Comparison of ENCODE assay signal across 17 cellular contexts in the genomic region with DNA sequence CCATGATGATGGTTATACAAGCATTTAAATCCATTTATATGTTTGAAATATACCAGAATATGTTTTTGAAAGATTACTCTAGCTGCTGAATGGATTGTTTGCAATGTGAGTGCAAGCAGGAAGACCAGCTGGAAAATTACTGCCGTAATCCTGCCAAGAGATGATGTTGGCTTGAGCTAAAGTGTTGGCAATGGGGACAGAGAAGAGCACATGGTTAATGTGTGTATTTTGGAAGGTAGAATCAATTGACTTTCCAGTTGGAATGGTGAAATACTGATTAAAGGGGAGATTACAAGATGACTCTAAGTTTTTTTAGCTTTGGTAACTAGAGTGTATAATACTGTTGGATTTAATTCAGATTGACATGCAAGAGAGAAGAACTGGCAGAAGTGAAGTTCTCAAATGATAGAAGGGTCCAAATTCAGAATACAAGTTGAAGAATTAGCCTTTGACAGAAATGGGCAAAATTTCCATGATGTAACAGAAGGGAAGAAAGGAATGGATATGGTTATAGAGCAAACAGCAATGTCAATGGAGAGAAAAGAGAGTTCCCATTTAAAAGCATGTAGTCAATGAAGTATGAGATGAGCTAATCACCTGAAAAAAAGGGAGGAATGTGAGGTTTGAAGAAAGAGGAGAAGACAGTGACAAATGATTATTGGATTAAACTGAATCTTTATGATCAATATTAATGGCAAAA.
DNase-seq lines count a peak whose midpoint lies in the region; FAIRE-seq and TF ChIP-seq lines count a peak whose summit lies in the region.
"Had no signal": no experiment of that assay in that cellular context is flagged by ENCODE, and none has a peak within 500 bp of the region (broad histone marks: within the 10 kb centered on the region; RNA-seq: fewer than 3 reads in every experiment).

No MANE protein-coding gene starts in this region.

- no peak overlapping the region for H3K27ac ChIP-seq in H1 (ENCODE audit: low read depth, low read length)
- H3K27ac ChIP-seq: RWPE1 had no signal

- H3K4me2 ChIP-seq in H1 (ENCODE audit: insufficient read depth in 1 of 2, low read depth in 2 of 2, low read length in 2 of 2), result no peak overlapping the region

- no peak overlapping the region for H2BK5ac ChIP-seq in H1 (ENCODE audit: low read depth, low read length)

- no peak overlapping the region for H2BK12ac ChIP-seq in H1 (ENCODE audit: low read depth, low read length)

- no peaks in the 10 kb centered on the region for H4K20me1 ChIP-seq in H1 (replicated peaks in 1 of 2; ENCODE audit: control insufficient read depth in 1 of 2, insufficient read depth in 2 of 2, low read length in 2 of 2)

- H3K23ac ChIP-seq in H1 (ENCODE audit: insufficient read length), result no peak overlapping the region

- no peak overlapping the region for H3K4ac ChIP-seq in H1 (replicated peaks; ENCODE audit: insufficient read length, low read depth, low read length)

- TF ChIP-seq CTCF in H1 (IDR thresholded peaks at IDR 0.05; ENCODE audit: control extremely low read depth in 1 of 3, insufficient read depth in 1 of 3, low read depth in 1 of 3, low read length in 3 of 3), result no peak

- TF ChIP-seq POLR2A in H1 (IDR thresholded peaks at IDR 0.05; ENCODE audit: control extremely low read depth in 1 of 2, low read depth in 2 of 2, low read length in 2 of 2), result no peak

- CTCF ChIA-PET in H1 (lab: Charles Lee; ENCODE audit: partially characterized antibody), result no interaction called here

- no peaks in the 10 kb centered on the region for H3K4me1 ChIP-seq in H1 (replicated peaks in 1 of 4; ENCODE audit: control insufficient read depth in 3 of 4, insufficient read depth in 4 of 4, low read length in 3 of 4)

- H2BK20ac ChIP-seq in H1 (ENCODE audit: low read length), result no peak overlapping the region

- H4K5ac ChIP-seq in H1 (ENCODE audit: insufficient read length, low read depth, low read length), result no peak overlapping the region

- no peak for FAIRE-seq in H1 (lab: Jason Lieb, UNC)

- H3K18ac ChIP-seq in H1 (ENCODE audit: extremely low read depth, low read length), result no peak overlapping the region

- H4K8ac ChIP-seq in H1 (ENCODE audit: extremely low read depth, insufficient read depth, low read length), result no peak overlapping the region

- no peaks in the 10 kb centered on the region for H3K23me2 ChIP-seq in H1 (ENCODE audit: low read depth, low read length)

- no peak for TF ChIP-seq EP300 in H1 (IDR thresholded peaks at IDR 0.05; ENCODE audit: borderline replicate concordance in 1 of 2, low read depth in 2 of 2, low read length in 2 of 2)

- POLR2A ChIA-PET in H1 (lab: Charles Lee; ENCODE audit: partially characterized antibody), result no interaction called here

- H4K91ac ChIP-seq in H1 (replicated peaks; ENCODE audit: insufficient read length, low read length), result no peak overlapping the region

- H2AFZ ChIP-seq in H1 (ENCODE audit: low read length), result no peak overlapping the region

- 100% methylated on average over 1 of the region's 1 CpG; no CpG with 5 or more reads in 1 of the 2 experiments for WGBS in H1 (ENCODE audit: extremely low coverage in 1 of 2, insufficient coverage in 1 of 2, insufficient read length in 1 of 2, insufficient replicate concordance in 2 of 2, low coverage in 1 of 2, low lambda C conversion rate in 2 of 2, missing lambda C conversion rate in 1 of 2), 2 experiments

- H3K36me3 ChIP-seq in H1 (ENCODE audit: control insufficient read depth in 2 of 4, insufficient read depth in 4 of 4, low read length in 3 of 4), result peaks cover 0 to 6% (median 0%) of the 10 kb centered on the region in 4 experiments; a peak in 1 of 8 replicates

- DNase-seq in DMS 273 (lab: John Stamatoyannopoulos, UW; ENCODE audit: unreplicated experiment), result peak; percentile 59
- DNase-seq in NCI-H446 (lab: John Stamatoyannopoulos, UW), result peak; percentile 97 to 98
- DNase-seq in H1 (ENCODE audit: low read depth in 1 of 2, low spot score in 2 of 2), result no peak
- peak; percentile 33 for DNase-seq in medulla oblongata (ENCODE audit: extremely low spot score)
- no peak for DNase-seq in UCSD-AML1 (lab: John Stamatoyannopoulos, UW; ENCODE audit: unreplicated experiment)
- DNase-seq in NCI-H1105 (lab: John Stamatoyannopoulos, UW), result no peak
- DNase-seq in CD1c-positive myeloid dendritic cell (ENCODE audit: extremely low spot score), result no peak
- no peak for DNase-seq in stimulated activated CD4-positive, alpha-beta T cell treated with anti-CD3 and anti-CD28 coated beads, Interleukin-2, amount 100 ng/mL, for 48 hours
- DNase-seq: AML-193; Calu3; CD4-positive, alpha-beta T cell; H7; NCI-H187 treated with DMSO at 0.1 percent for 48 hours; NCI-H2171 treated with DMSO at 0.1 percent for 48 hours; NCI-H524; NK-92 treated with Interleukin-12 subunit alpha and Interleukin-12 subunit beta, amount 100 ng/mL, for 24 hours had no signal

- H2BK120ac ChIP-seq in H1 (replicated peaks; ENCODE audit: low read depth, low read length), result no peak overlapping the region

- H2AK5ac ChIP-seq in H1 (ENCODE audit: low read depth, low read length), result no peak overlapping the region

- H3K27me3 ChIP-seq in H1 (replicated peaks in 1 of 4; ENCODE audit: control insufficient read depth in 3 of 4, extremely low read depth in 1 of 4, insufficient read depth in 3 of 4, low read length in 3 of 4), result no peaks in the 10 kb centered on the region

- peaks cover 4 to 12% of the 10 kb centered on the region in 2 experiments; a peak in 2 of 4 replicates for H3K9me3 ChIP-seq in H1 (ENCODE audit: insufficient read depth in 2 of 2, low read depth in 1 of 2, low read length in 1 of 2)

- H3K4me3 ChIP-seq in H1 (ENCODE audit: extremely low read depth in 1 of 4, insufficient read depth in 2 of 4, low read depth in 3 of 4, low read length in 4 of 4), result no peak overlapping the region

- no peak overlapping the region for H2BK15ac ChIP-seq in H1 (ENCODE audit: low read length)

- H3K9ac ChIP-seq in H1 (replicated peaks in 1 of 4; ENCODE audit: extremely low read depth in 1 of 4, low read depth in 3 of 4, low read length in 3 of 4), result no peak overlapping the region

- no peak overlapping the region for H3K14ac ChIP-seq in H1 (ENCODE audit: insufficient read length)

- TF ChIP-seq RAD21 in H1 (IDR thresholded peaks at IDR 0.05 in 1 of 2, conservative IDR thresholded peaks at IDR 0.05 in 1 of 2; ENCODE audit: low read depth in 2 of 2, low read length in 2 of 2), result no peak

- H3K56ac ChIP-seq in H1 (replicated peaks; ENCODE audit: insufficient read length, low read depth, low read length), result peak overlapping the region; percentile 67

- H3K79me2 ChIP-seq in H1 (ENCODE audit: control insufficient read depth in 1 of 2, insufficient read depth in 2 of 2, low read length in 2 of 2), result no peaks in the 10 kb centered on the region

- no peaks in the 10 kb centered on the region for H3K79me1 ChIP-seq in H1 (ENCODE audit: low read depth, low read length)

TF ChIP-seq in H1, 55 proteins besides CTCF, POLR2A, EP300 and RAD21 (continues in another document):
- TF ChIP-seq JUN (IDR thresholded peaks at IDR 0.05; ENCODE audit: low read depth, low read length), result no peak
- no peak for TF ChIP-seq SP1 (IDR thresholded peaks at IDR 0.05; ENCODE audit: low read depth, low read length)
- no peak for TF ChIP-seq SP4 (IDR thresholded peaks at IDR 0.05; ENCODE audit: low read length)
- TF ChIP-seq KDM5A (IDR thresholded peaks at IDR 0.05; ENCODE audit: low read length), result no peak
- no peak for TF ChIP-seq TCF12 (IDR thresholded peaks at IDR 0.05; ENCODE audit: low read depth, low read length)
- TF ChIP-seq FOSL1 (IDR thresholded peaks at IDR 0.05; ENCODE audit: insufficient read depth, low read depth, low read length), result no peak
- no peak for TF ChIP-seq CHD2 (IDR thresholded peaks at IDR 0.05; ENCODE audit: low read length)
- TF ChIP-seq TBP (IDR thresholded peaks at IDR 0.05; ENCODE audit: low read depth, low read length), result no peak
- TF ChIP-seq SIX5 (IDR thresholded peaks at IDR 0.05; ENCODE audit: low read depth, low read length), result no peak
- TF ChIP-seq NRF1 (IDR thresholded peaks at IDR 0.05; ENCODE audit: low read depth, low read length), result no peak
- no peak for TF ChIP-seq YY1 (IDR thresholded peaks at IDR 0.05; ENCODE audit: low read depth, low read length)
- no peak for TF ChIP-seq HDAC6 (IDR thresholded peaks at IDR 0.05; ENCODE audit: low read depth, low read length)
- no peak for TF ChIP-seq CTBP2 (IDR thresholded peaks at IDR 0.05; ENCODE audit: borderline replicate concordance, insufficient read depth, insufficient read length, low read length)

Comparison
In these comparisons a context has a peak if more than half of its experiments do, and no peak if none do; other contexts are left out.
1. DNase-seq: peak in DMS 273 (single experiment), NCI-H446 (2 of 2) and medulla oblongata (single experiment); none in H1 (0 of 2), UCSD-AML1 (single experiment), NCI-H1105 (single experiment), CD1c-positive myeloid dendritic cell (single experiment) and stimulated activated CD4-positive, alpha-beta T cell treated with anti-CD3 and anti-CD28 coated beads, Interleukin-2, amount 100 ng/mL, for 48 hours (0 of 2).